In the genomic region with DNA sequence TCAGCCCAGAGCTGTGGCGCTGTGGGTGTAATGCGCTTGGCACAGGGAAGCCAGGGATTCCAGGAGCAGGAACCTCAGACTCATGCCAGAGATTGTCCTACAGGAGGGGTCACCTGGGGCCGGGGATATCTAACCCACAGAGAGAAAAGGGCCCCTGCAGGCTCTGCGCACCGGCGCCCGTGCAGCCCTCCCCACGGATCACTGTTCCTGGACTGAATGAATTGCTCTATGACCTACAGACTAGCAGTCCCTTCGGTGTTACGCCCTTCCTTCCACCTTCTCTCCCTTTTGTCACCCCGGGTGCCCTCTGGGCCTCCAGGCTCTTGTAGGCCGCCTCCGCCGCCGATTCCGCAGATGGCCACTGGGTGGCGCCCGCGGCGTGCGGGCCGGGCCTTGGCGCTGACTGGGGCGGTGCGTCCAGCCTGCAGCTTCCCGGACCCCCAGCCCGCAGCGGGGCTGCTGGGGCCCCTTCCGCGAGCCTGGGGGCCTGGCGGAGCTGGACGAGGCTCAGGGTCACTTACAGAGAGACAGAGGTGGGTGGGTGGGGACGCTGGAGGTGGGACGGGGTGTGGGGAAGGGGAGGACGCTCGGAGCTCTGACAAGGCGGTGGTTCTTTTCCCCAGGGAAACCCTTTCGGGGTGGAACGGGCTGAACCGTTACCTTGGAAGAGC, we compare ENCODE assay signal across 8 cellular contexts.
A peak's percentile ranks its signal among the peaks of the same experiment; 100 is the strongest.
DNase-seq lines count a peak whose midpoint lies in the region; ATAC-seq, FAIRE-seq and TF ChIP-seq lines count a peak whose summit lies in the region.

No MANE protein-coding gene starts in this region.

- TF ChIP-seq CTCF in 22Rv1 (IDR thresholded peaks at IDR 0.05) (peak; percentile 100), osteocyte (IDR thresholded peaks at IDR 0.05) (peak; percentile 94), thoracic aorta (IDR thresholded peaks at IDR 0.05) (peak; percentile 91)

- peaks cover 4 to 7% of the 10 kb centered on the region in 2 donors for H3K4me1 ChIP-seq in thoracic aorta (ENCODE audit: control insufficient read depth in 1 of 2, low read depth in 2 of 2)

- H3K9me3 Mint-ChIP-seq in osteocyte (ENCODE audit: unreplicated experiment): no peaks in the 10 kb centered on the region

- no peaks in the 10 kb centered on the region for H3K36me3 Mint-ChIP-seq in osteocyte (ENCODE audit: unreplicated experiment)

- DNase-seq in GM12891 (ENCODE audit: insufficient read length, low spot score): peak; percentile 89
- DNase-seq in HS-27A (ENCODE audit: low read depth): peak; percentile 7
- DNase-seq in RKO (ENCODE audit: low spot score): peak; percentile 52
- DNase-seq in activated T-helper 9 cell treated with anti-CD3 and anti-CD28 coated beads, Interleukin-2, amount 50 U/mL, for 16 hours (ENCODE audit: low read depth): peak; percentile 62
- peak; percentile 65 to 80 for DNase-seq in frontal cortex (ENCODE audit: low spot score in 2 of 2)
- peak; percentile 91 for DNase-seq in osteocyte (ENCODE audit: extremely low spot score, unreplicated experiment)
- no peak for DNase-seq in thoracic aorta (ENCODE audit: low spot score)

- H3K27ac ChIP-seq in 22Rv1 (no peak overlapping the region), thoracic aorta (no peak overlapping the region)

- H3K27me3 Mint-ChIP-seq in osteocyte (ENCODE audit: unreplicated experiment): peaks cover 44% of the 10 kb centered on the region

- no peaks in the 10 kb centered on the region for H3K27me3 ChIP-seq in thoracic aorta (replicated peaks; ENCODE audit: insufficient read depth)

- H3K36me3 ChIP-seq in thoracic aorta: no peaks in the 10 kb centered on the region

- FAIRE-seq in GM12891 (lab: Jason Lieb, UNC) (peak; percentile 86), frontal cortex (lab: Jason Lieb, UNC) (no peak)

- peaks cover 2% of the 10 kb centered on the region for H3K4me1 Mint-ChIP-seq in osteocyte (ENCODE audit: unreplicated experiment)

- no peak for ATAC-seq in thoracic aorta (ENCODE audit: insufficient number of reproducible peaks, low FRiP score, low read depth)

- no peak for TF ChIP-seq POLR2A in GM12891 (IDR thresholded peaks at IDR 0.05; ENCODE audit: low read depth, low read length)

- H3K27ac Mint-ChIP-seq in osteocyte (ENCODE audit: unreplicated experiment): no peak overlapping the region

- peak overlapping the region; percentile 60 for H3K4me3 ChIP-seq in thoracic aorta

- peak overlapping the region; percentile 38 for H3K4me3 Mint-ChIP-seq in osteocyte (ENCODE audit: unreplicated experiment)

- no peaks in the 10 kb centered on the region for H3K9me3 ChIP-seq in thoracic aorta

TF ChIP-seq in GM12891, 5 proteins besides CTCF, POLR2A, EP300 and RAD21:
- TF ChIP-seq TAF1 (IDR thresholded peaks at IDR 0.05; ENCODE audit: low read depth, low read length): no peak
- no peak for TF ChIP-seq POLR2AphosphoS5 (IDR thresholded peaks at IDR 0.05; ENCODE audit: low read depth, low read length)
- no peak for TF ChIP-seq PAX5 (IDR thresholded peaks at IDR 0.05; ENCODE audit: insufficient read depth, low read length, severe bottlenecking)
- no peak for TF ChIP-seq POU2F2 (IDR thresholded peaks at IDR 0.05; ENCODE audit: low read depth, low read length)
TF ChIP-seq in GM12891: peak in this region for 0.
